In genomic region chr1:82371844-82372498, GRCh38 we compare ENCODE assay signal across 22 cellular contexts.
DNase-seq lines count a peak whose midpoint lies in the region; ATAC-seq, FAIRE-seq and TF ChIP-seq lines count a peak whose summit lies in the region.
"Had no signal": no experiment of that assay in that cellular context is flagged by ENCODE, and none has a peak within 500 bp of the region (broad histone marks: within the 10 kb centered on the region; RNA-seq: fewer than 3 reads in every experiment).

No MANE protein-coding gene starts in this region.

- H3K27me3 ChIP-seq in bronchial epithelial cell (ENCODE audit: control insufficient read depth, insufficient read depth, low read length) (no peaks in the 10 kb centered on the region), transverse colon (no peaks in the 10 kb centered on the region), adrenal gland (no peaks in the 10 kb centered on the region)

- WGBS in transverse colon (ENCODE audit: low coverage in 1 of 2), 2 donors = 55 to 60% methylated on average over 3 of the region's 3 CpGs
- 39 to 43% (median 41%) methylated on average over 3 of the region's 3 CpGs for WGBS in adrenal gland, 4 donors

- H3K36me3 ChIP-seq in bronchial epithelial cell (ENCODE audit: control insufficient read depth, insufficient read depth, low read length) = no peaks in the 10 kb centered on the region
- no peaks in the 10 kb centered on the region for H3K36me3 ChIP-seq in transverse colon
- H3K36me3 ChIP-seq in adrenal gland (replicated peaks in 1 of 2) = no peaks in the 10 kb centered on the region

- ATAC-seq in GM19328 (IDR thresholded peaks at IDR 0.05; ENCODE audit: unreplicated experiment) = no peak

- intact Hi-C loops in transverse colon (cut with DNase I; ENCODE audit: low total_unique reads) = no loop called here
- intact Hi-C loops in adrenal gland (cut with DNase I) = no loop called here

- no peaks in the 10 kb centered on the region for H3K4me1 ChIP-seq in transverse colon
- no peaks in the 10 kb centered on the region for H3K4me1 ChIP-seq in adrenal gland (replicated peaks in 1 of 2)

- no peak for TF ChIP-seq CTCF in bronchial epithelial cell (IDR thresholded peaks at IDR 0.05; ENCODE audit: insufficient read depth, low read length, severe bottlenecking)
- TF ChIP-seq CTCF in transverse colon (IDR thresholded peaks at IDR 0.05) = no peak
- no peak for TF ChIP-seq CTCF in adrenal gland (IDR thresholded peaks at IDR 0.05)

- H3K4me3 ChIP-seq in bronchial epithelial cell (ENCODE audit: low read depth, low read length) = no peak overlapping the region
- no peak overlapping the region for H3K4me3 ChIP-seq in transverse colon
- H3K4me3 ChIP-seq in adrenal gland = no peak overlapping the region

- DNase-seq in GM12891 (ENCODE audit: insufficient read length, low spot score) = no peak
- DNase-seq in NAMALWA (ENCODE audit: low spot score) = peak; percentile 22
- DNase-seq in bronchial epithelial cell (ENCODE audit: low read depth) = peak; percentile 66
- peak; percentile 20 for DNase-seq in kidney glomerular epithelial cell (lab: John Stamatoyannopoulos, UW)
- no peak for DNase-seq in transverse colon
- DNase-seq in HPDE6-E6E7 (ENCODE audit: extremely low spot score) = no peak
- no peak for DNase-seq in adrenal gland
- DNase-seq: ACHN; CD4-positive, alpha-beta T cell; DMS79 treated with DMSO at 0.1 percent for 48 hours; GOT3; KG1; MM.1S; NCI-H1105 treated with DMSO at 0.1 percent for 48 hours; NCI-H187; SHP77 had no signal

- no peak for TF ChIP-seq EP300 in transverse colon (IDR thresholded peaks at IDR 0.05; ENCODE audit: low read depth)

- TF ChIP-seq POLR2A in GM12891 (IDR thresholded peaks at IDR 0.05; ENCODE audit: low read depth, low read length) (no peak), transverse colon (IDR thresholded peaks at IDR 0.05) (no peak), adrenal gland (IDR thresholded peaks at IDR 0.05) (no peak)

- H3K9me3 ChIP-seq in transverse colon (no peaks in the 10 kb centered on the region), adrenal gland (replicated peaks in 1 of 3) (no peaks in the 10 kb centered on the region)

- in situ Hi-C loops in transverse colon (cut with MboI; ENCODE audit: low pct_ligation_motif_present in 1 of 4, low pct_unique_long_range_greater_than_20kb in 1 of 4, low sequenced_read_pairs in 3 of 4) = no loop called here

- H3K27ac ChIP-seq in transverse colon (no peak overlapping the region), adrenal gland (no peak overlapping the region)
- H3K27ac ChIP-seq: HL-60 had no signal

- FAIRE-seq in GM12891 (lab: Jason Lieb, UNC) = peak; percentile 20
- FAIRE-seq in bronchial epithelial cell (lab: Jason Lieb, UNC) = no peak
- FAIRE-seq: D721Med, G401.6, GM12892, GM19239 had no signal

TF ChIP-seq in GM12891, 5 proteins besides CTCF, POLR2A, EP300 and RAD21:
- TF ChIP-seq POLR2AphosphoS5 (IDR thresholded peaks at IDR 0.05; ENCODE audit: low read depth, low read length) (no peak), SPI1 (IDR thresholded peaks at IDR 0.05; ENCODE audit: low read depth, low read length) (no peak), POU2F2 (IDR thresholded peaks at IDR 0.05; ENCODE audit: low read depth, low read length) (no peak), TAF1 (IDR thresholded peaks at IDR 0.05; ENCODE audit: low read depth, low read length) (no peak), PAX5 (IDR thresholded peaks at IDR 0.05; ENCODE audit: insufficient read depth, low read length, severe bottlenecking) (no peak)

Comparison
In these comparisons a context has a peak if more than half of its experiments do, and no peak if none do; other contexts are left out.
1. DNase-seq: peak in NAMALWA (single experiment), bronchial epithelial cell (single experiment) and kidney glomerular epithelial cell (single experiment); none in GM12891 (single experiment), transverse colon (single experiment), HPDE6-E6E7 (single experiment) and adrenal gland (0 of 7).